Comparison of ENCODE assay signal across 8 cellular contexts in the genomic region with DNA sequence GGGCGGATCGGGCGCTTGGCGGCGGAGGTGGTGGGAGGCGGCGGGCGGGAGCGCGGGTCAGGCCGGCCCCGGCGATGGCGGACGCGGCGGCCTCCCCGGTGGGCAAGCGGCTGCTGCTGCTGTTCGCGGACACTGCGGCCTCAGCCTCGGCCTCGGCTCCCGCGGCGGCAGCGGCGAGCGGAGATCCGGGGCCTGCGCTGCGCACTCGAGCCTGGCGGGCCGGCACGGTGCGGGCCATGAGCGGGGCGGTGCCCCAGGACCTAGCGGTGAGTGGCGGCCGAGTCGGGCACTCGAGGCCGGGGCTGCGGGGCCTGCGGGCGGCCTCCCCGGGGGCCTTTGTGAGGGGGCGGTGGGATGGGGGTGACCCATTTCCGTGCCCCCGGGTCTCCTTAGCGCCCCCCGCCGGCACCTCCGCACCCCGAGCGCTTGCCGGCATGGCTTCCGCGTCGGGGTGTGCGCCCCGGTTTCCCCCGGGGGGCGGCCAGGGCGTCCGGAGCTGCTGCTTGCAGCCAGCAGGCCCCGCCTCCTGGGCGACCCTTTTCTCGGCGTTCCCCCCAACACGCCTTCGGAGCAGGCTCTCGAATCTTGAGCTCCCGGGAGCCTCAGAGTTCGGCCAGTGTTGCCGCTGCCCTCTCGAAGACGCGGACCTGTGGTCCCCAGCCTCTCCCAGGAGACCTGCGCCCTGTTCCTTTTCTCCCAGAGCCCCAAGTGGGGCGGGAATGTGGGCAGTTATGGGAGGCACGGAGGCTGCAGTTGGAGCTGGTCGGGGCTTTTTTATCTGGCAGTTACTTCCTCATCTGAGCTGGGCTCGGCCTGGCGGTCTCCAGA. TPM values are rescaled to one million over a fixed set of nuclear protein-coding genes. Genes with fewer than 3 reads are reported as not detected.
A peak's percentile ranks its signal among the peaks of the same experiment; 100 is the strongest.
DNase-seq lines count a peak whose midpoint lies in the region; ATAC-seq and TF ChIP-seq lines count a peak whose summit lies in the region.

No MANE protein-coding gene starts in this region.

- H3K4me3 Mint-ChIP-seq in activated T-helper 17 cell treated with anti-CD3 and anti-CD28 coated beads, Interleukin-2, amount 50 U/mL, for 72 hours, result peak overlapping the region; percentile 98

- H3K27me3 Mint-ChIP-seq in activated T-helper 17 cell treated with anti-CD3 and anti-CD28 coated beads, Interleukin-2, amount 50 U/mL, for 72 hours, result no peaks in the 10 kb centered on the region

- H3K9me3 ChIP-seq in Peyer's patch (peaks cover 0 to 4% (median 2%) of the 10 kb centered on the region in 4 donors), neuron (ENCODE audit: low read length) (no peaks in the 10 kb centered on the region)

- peaks cover 6% of the 10 kb centered on the region for H3K9me3 Mint-ChIP-seq in activated T-helper 17 cell treated with anti-CD3 and anti-CD28 coated beads, Interleukin-2, amount 50 U/mL, for 72 hours

- H3K27me3 ChIP-seq in Peyer's patch, result no peaks in the 10 kb centered on the region
- H3K27me3 ChIP-seq in neuron (ENCODE audit: insufficient read depth, low read length), result no peaks in the 10 kb centered on the region

- peak overlapping the region; percentile 97 to 100 (median 100) for H3K27ac ChIP-seq in Peyer's patch
- peak overlapping the region; percentile 92 for H3K27ac ChIP-seq in substantia nigra (ENCODE audit: low read depth, low read length, poor library complexity, severe bottlenecking)

- H3K4me1 ChIP-seq in Peyer's patch, result peaks cover 0 to 24% (median 6%) of the 10 kb centered on the region in 4 donors
- H3K4me1 ChIP-seq in neuron (ENCODE audit: insufficient read depth, low read length), result peaks cover 14% of the 10 kb centered on the region

- H3K36me3 ChIP-seq in Peyer's patch, result peaks cover 0 to 2% (median 0%) of the 10 kb centered on the region in 3 donors
- peaks cover 20% of the 10 kb centered on the region for H3K36me3 ChIP-seq in neuron (ENCODE audit: insufficient read depth, low read length)

- H2AFZ ChIP-seq in neuron (ENCODE audit: low read depth, low read length), result peak overlapping the region; percentile 84

- ATAC-seq in GM18909 (IDR thresholded peaks at IDR 0.05; ENCODE audit: poor library complexity, unreplicated experiment) (peak; percentile 47), HG03159 (IDR thresholded peaks at IDR 0.05; ENCODE audit: unreplicated experiment) (peak; percentile 39)
- ATAC-seq in activated T-helper 17 cell treated with anti-CD3 and anti-CD28 coated beads, Interleukin-2, amount 50 U/mL, for 72 hours (replicated peaks), result peak; percentile 54

- peak overlapping the region; percentile 95 for H3K27ac Mint-ChIP-seq in activated T-helper 17 cell treated with anti-CD3 and anti-CD28 coated beads, Interleukin-2, amount 50 U/mL, for 72 hours

- peaks cover 36% of the 10 kb centered on the region for H3K4me1 Mint-ChIP-seq in activated T-helper 17 cell treated with anti-CD3 and anti-CD28 coated beads, Interleukin-2, amount 50 U/mL, for 72 hours

- H3K36me3 Mint-ChIP-seq in activated T-helper 17 cell treated with anti-CD3 and anti-CD28 coated beads, Interleukin-2, amount 50 U/mL, for 72 hours (ENCODE audit: low read depth), result peaks cover 22% of the 10 kb centered on the region

- H3K4me3 ChIP-seq in Peyer's patch (peak overlapping the region; percentile 85 to 100 (median 94)), fibroblast of villous mesenchyme (ENCODE audit: low read depth, low read length) (peak overlapping the region; percentile 91), neuron (ENCODE audit: low read length) (peak overlapping the region; percentile 75)

- DNase-seq in AG20443 (ENCODE audit: low spot score) (peak; percentile 59), Peyer's patch (peak; percentile 71 to 86 (median 81)), fibroblast of villous mesenchyme (ENCODE audit: low read depth) (peak; percentile 62), substantia nigra (lab: John Stamatoyannopoulos, UW) (peak in 44 of 49 donors; percentile 35 to 84 (median 62))

- TF ChIP-seq CTCF in Peyer's patch (IDR thresholded peaks at IDR 0.05) (peak in 3 of 6 experiments; percentile 0 to 27 (median 25)), fibroblast of villous mesenchyme (IDR thresholded peaks at IDR 0.05; ENCODE audit: insufficient read depth, low read depth, low read length) (peak; percentile 26)

- TF ChIP-seq POLR2A in Peyer's patch (IDR thresholded peaks at IDR 0.05), result peak; percentile 32 to 33

RNA-seq across cellular contexts. Expression of gene KDM3B, which starts 0.5 kb away (rescaled TPM):
- total RNA-seq in Peyer's patch (10 to 100 TPM; 55.3 to 85.2 (median 68.1) TPM), fibroblast of villous mesenchyme (45.1 and 51.4 TPM in 2 replicates)
- total RNA-seq in activated T-helper 17 cell treated with anti-CD3 and anti-CD28 coated beads, Interleukin-2, amount 50 U/mL, for 72 hours, result 10 to 100 TPM; 42.1 to 51.4 TPM

RNA-seq across cellular contexts. Expression of gene FAM53C, which starts 14.9 kb away (rescaled TPM):
- 10 to 100 TPM; 19.1 to 22.1 (median 20.7) TPM for total RNA-seq in Peyer's patch
- total RNA-seq in activated T-helper 17 cell treated with anti-CD3 and anti-CD28 coated beads, Interleukin-2, amount 50 U/mL, for 72 hours, result 10 to 100 TPM; 32.7 to 45.8 TPM
- total RNA-seq in fibroblast of villous mesenchyme, result 34.1 and 46.6 TPM in 2 replicates

RNA-seq across cellular contexts. Expression of gene CDC25C, which starts 21.3 kb away (rescaled TPM):
- total RNA-seq in Peyer's patch (1 to 10 TPM in 1 of 4 donors, under 1 TPM in 3; 0.88 to 4.1 (median 0.94) TPM), fibroblast of villous mesenchyme (4.8 and 6.9 TPM in 2 replicates)
- total RNA-seq in activated T-helper 17 cell treated with anti-CD3 and anti-CD28 coated beads, Interleukin-2, amount 50 U/mL, for 72 hours, result 10 to 100 TPM; 11.5 to 19.7 TPM

Comparison
In these comparisons a context has a peak if more than half of its experiments do, and no peak if none do; other contexts are left out.
1. Peak in every context shown above with its lines: DNase-seq, ATAC-seq, H3K4me3 ChIP-seq and H3K27ac ChIP-seq.